Comparison of ENCODE assay signal across 8 cellular contexts in genomic region chr2:137947714-137948336, GRCh38.
DNase-seq lines count a peak whose midpoint lies in the region; ATAC-seq lines count a peak whose summit lies in the region.

No MANE protein-coding gene starts in this region.

- peak; percentile 74 for DNase-seq in ELR (ENCODE audit: low read depth)
- peak; percentile 51 for DNase-seq in NCI-H524 treated with DMSO at 0.1 percent for 48 hours (lab: John Stamatoyannopoulos, UW)
- peak; percentile 16 for DNase-seq in activated T-cell treated with anti-CD3 and anti-CD28 coated beads, Interleukin-2, amount 50 U/mL, for 1 hour
- DNase-seq in germinal center (ENCODE audit: low spot score), result peak; percentile 3
- DNase-seq in pons (ENCODE audit: low spot score), result peak; percentile 85
- DNase-seq in kidney glomerular epithelial cell (lab: John Stamatoyannopoulos, UW), result no peak

- peak; percentile 44 for ATAC-seq in HG02884 (IDR thresholded peaks at IDR 0.05; ENCODE audit: unreplicated experiment)
- ATAC-seq in GM19023 (IDR thresholded peaks at IDR 0.05; ENCODE audit: unreplicated experiment), result no peak
